15 cellular contexts compared by ENCODE assay signal in the genomic region with DNA sequence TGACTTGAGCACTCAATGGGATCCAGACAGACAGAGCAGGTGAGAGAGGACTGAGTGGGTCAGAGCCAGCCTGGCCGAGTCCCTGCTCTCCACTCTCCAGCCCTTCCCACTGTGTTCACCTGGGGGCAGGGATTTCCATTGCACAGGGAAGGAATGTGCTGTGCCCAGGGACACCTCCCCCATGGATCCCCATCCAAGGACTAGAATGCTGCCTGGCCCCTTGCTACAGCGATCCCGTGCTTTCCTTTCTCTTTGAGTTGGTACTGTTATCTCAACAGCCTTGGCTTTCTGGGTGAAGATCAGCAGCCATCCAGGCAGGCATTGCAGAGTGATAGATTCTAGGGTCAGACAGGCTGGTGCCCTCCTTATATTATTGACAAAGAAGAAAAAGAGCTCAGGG.
DNase-seq lines count a peak whose midpoint lies in the region; ATAC-seq, FAIRE-seq and TF ChIP-seq lines count a peak whose summit lies in the region.
"Had no signal": no experiment of that assay in that cellular context is flagged by ENCODE, and none has a peak within 500 bp of the region (broad histone marks: within the 10 kb centered on the region; RNA-seq: fewer than 3 reads in every experiment).

No MANE protein-coding gene starts in this region.

- H3K27ac Mint-ChIP-seq in brain = peak overlapping the region in 4 of 5 experiments; percentile 19 to 96 (median 50)
- H3K27ac Mint-ChIP-seq in Calu3 (ENCODE audit: unreplicated experiment) = no peak overlapping the region
- H3K27ac Mint-ChIP-seq: CD14-positive monocyte; CD8-positive, alpha-beta T cell had no signal

- no peak for ATAC-seq in GM18502 (IDR thresholded peaks at IDR 0.05; ENCODE audit: poor library complexity, unreplicated experiment)
- ATAC-seq: CD8-positive, alpha-beta T cell had no signal

- FAIRE-seq in HTR-8/SVneo (lab: Jason Lieb, UNC) = peak; percentile 52
- FAIRE-seq: GM18507 had no signal

- H3K4me3 ChIP-seq in mesendoderm (ENCODE audit: low read length) (no peak overlapping the region), ovary (no peak overlapping the region)
- H3K4me3 ChIP-seq: GM23248 had no signal

- no peak for TF ChIP-seq POLR2A in ovary (IDR thresholded peaks at IDR 0.05)

- CTCF ChIA-PET in Calu3 (lab: Charles Lee) = no interaction called here

- no peak overlapping the region for H4K5ac ChIP-seq in mesendoderm (ENCODE audit: low read length)

- DNase-seq in HTR-8/SVneo (ENCODE audit: insufficient read length, low spot score) = no peak
- no peak for DNase-seq in mesendoderm
- peak in 1 of 5 donors; percentile 30 for DNase-seq in ovary
- DNase-seq in NCI-H1417 (lab: John Stamatoyannopoulos, UW) = no peak
- no peak for DNase-seq in Calu3
- DNase-seq: CD8-positive, alpha-beta T cell; COR-L47; H7; IMR-90; KBM-7 had no signal

- no peak overlapping the region for H3K9ac ChIP-seq in mesendoderm (ENCODE audit: low read length)
- H3K9ac ChIP-seq: GM23248 had no signal

- no CpG with 5 or more reads among the region's 3 CpGs for WGBS in mesendoderm (ENCODE audit: extremely low coverage, insufficient coverage, low lambda C conversion rate)
- 66 to 77% (median 73%) methylated on average over 3 of the region's 3 CpGs for WGBS in ovary, 3 donors

- no peak overlapping the region for H2BK5ac ChIP-seq in mesendoderm (ENCODE audit: low read length)

- no peak for TF ChIP-seq CTCF in brain (conservative IDR thresholded peaks at IDR 0.05)
- TF ChIP-seq CTCF in ovary (IDR thresholded peaks at IDR 0.05) = no peak
- TF ChIP-seq CTCF in Calu3 (IDR thresholded peaks at IDR 0.05; ENCODE audit: unreplicated experiment) = no peak

- no peak for TF ChIP-seq EP300 in ovary (IDR thresholded peaks at IDR 0.05)

- H3K36me3 ChIP-seq in mesendoderm (ENCODE audit: control insufficient read depth, insufficient read depth, low read length) = no peaks in the 10 kb centered on the region
- H3K36me3 ChIP-seq in ovary = no peaks in the 10 kb centered on the region

- H3K27me3 ChIP-seq in mesendoderm (ENCODE audit: insufficient read depth, low read length, poor library complexity) (no peaks in the 10 kb centered on the region), ovary (no peaks in the 10 kb centered on the region)

- no peak overlapping the region for H3K4me3 Mint-ChIP-seq in brain
- H3K4me3 Mint-ChIP-seq in Calu3 (ENCODE audit: low read depth, unreplicated experiment) = no peak overlapping the region
- H3K4me3 Mint-ChIP-seq: CD14-positive monocyte; CD8-positive, alpha-beta T cell had no signal

- H3K27me3 Mint-ChIP-seq in brain (no peaks in the 10 kb centered on the region), Calu3 (ENCODE audit: unreplicated experiment) (peaks cover 57% of the 10 kb centered on the region)

- H3K79me2 ChIP-seq in mesendoderm (ENCODE audit: control insufficient read depth, insufficient read depth, low read length) = no peaks in the 10 kb centered on the region

- H3K4me1 ChIP-seq in mesendoderm (ENCODE audit: control insufficient read depth, low read depth, low read length) (peaks cover 3% of the 10 kb centered on the region), ovary (ENCODE audit: insufficient read depth) (peaks cover 18% of the 10 kb centered on the region)

- BruUV-seq in Calu3 (replicated peaks; lab: Mats Ljungman, UMichigan) = no TSS peak

- no peak overlapping the region for H2BK15ac ChIP-seq in mesendoderm (replicated peaks; ENCODE audit: low read depth)

- H4K8ac ChIP-seq in mesendoderm (ENCODE audit: low read depth, low read length) = no peak overlapping the region

- H3K27ac ChIP-seq in mesendoderm (ENCODE audit: low read depth, low read length) (no peak overlapping the region), ovary (peak overlapping the region; percentile 77 to 83)
- H3K27ac ChIP-seq: GM23248 had no signal

- H3K36me3 Mint-ChIP-seq in brain = no peaks in the 10 kb centered on the region
- H3K36me3 Mint-ChIP-seq in Calu3 (ENCODE audit: insufficient read depth, unreplicated experiment) = no peaks in the 10 kb centered on the region
- H3K36me3 Mint-ChIP-seq: CD14-positive monocyte; CD8-positive, alpha-beta T cell had no signal

- H3K9me3 Mint-ChIP-seq in brain (peaks cover 0 to 13% (median 0%) of the 10 kb centered on the region in 5 experiments), Calu3 (ENCODE audit: low read depth, unreplicated experiment) (no peaks in the 10 kb centered on the region)
- H3K9me3 Mint-ChIP-seq: CD8-positive, alpha-beta T cell had no signal

- intact Hi-C loops in ovary (cut with DNase I) = loop anchor here (5.0 to 10.0 kb wide), 5 partner anchors 41 to 888 kb away; a partner anchor contains a TSS
- intact Hi-C loops in Calu3 (cut with micrococcal nuclease; ENCODE audit: unreplicated experiment) = loop anchor here (10.0 kb wide), 2 partner anchors 178 to 998 kb away; no protein-coding TSS in a partner anchor

- no peak overlapping the region for H2BK120ac ChIP-seq in mesendoderm (ENCODE audit: low read depth, low read length)

- H3K4me2 ChIP-seq in mesendoderm (ENCODE audit: low read length) = no peak overlapping the region

- H3K56ac ChIP-seq in mesendoderm (ENCODE audit: low read length) = no peak overlapping the region

- no peak overlapping the region for H3K23ac ChIP-seq in mesendoderm (ENCODE audit: low read length)

- peak overlapping the region; percentile 6 for H2AK5ac ChIP-seq in mesendoderm (ENCODE audit: low read length)

- no peaks in the 10 kb centered on the region for H3K9me3 ChIP-seq in ovary

- H3K4me1 Mint-ChIP-seq in brain = peaks cover 85% of the 10 kb centered on the region
- H3K4me1 Mint-ChIP-seq in Calu3 (ENCODE audit: low read depth, unreplicated experiment) = peaks cover 17% of the 10 kb centered on the region

- no peak overlapping the region for H3K18ac ChIP-seq in mesendoderm (ENCODE audit: low read length)

- no peak overlapping the region for H3K4ac ChIP-seq in mesendoderm (ENCODE audit: low read depth, low read length)

- H3K79me1 ChIP-seq in mesendoderm (ENCODE audit: low read length) = no peaks in the 10 kb centered on the region
